In the genomic region with DNA sequence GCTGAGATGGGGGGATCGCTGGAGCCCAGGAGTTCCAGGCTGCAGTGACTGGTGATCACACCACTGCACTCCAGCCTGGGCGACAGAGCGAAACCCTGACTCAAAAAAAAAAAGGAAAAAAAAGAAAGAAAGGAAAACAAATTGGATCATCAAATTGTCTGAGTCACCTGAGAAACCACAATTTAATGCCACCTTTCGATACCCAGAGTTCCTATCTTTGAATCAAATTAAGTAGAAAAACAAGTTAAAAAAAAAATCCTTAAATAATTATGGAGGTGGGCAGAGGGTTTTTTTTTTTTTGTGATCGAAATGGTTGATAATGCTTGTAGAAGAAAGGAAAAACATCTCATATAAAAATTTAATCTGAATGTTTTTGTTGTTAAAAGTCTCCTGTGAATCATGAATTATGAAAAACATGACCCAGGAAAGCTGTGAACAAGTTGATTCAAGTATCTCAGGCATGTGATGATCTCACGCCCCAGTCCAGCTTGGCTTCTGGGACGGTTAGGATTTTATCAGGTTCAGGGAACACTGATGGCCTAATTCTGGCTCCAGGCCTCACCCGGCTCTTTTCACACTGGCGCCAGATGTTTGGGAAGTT, we compare ENCODE assay signal across 13 cellular contexts. TPM values are rescaled to one million over a fixed set of nuclear protein-coding genes. Genes with fewer than 3 reads are reported as not detected.
A peak's percentile ranks its signal among the peaks of the same experiment; 100 is the strongest.
DNase-seq lines count a peak whose midpoint lies in the region; ATAC-seq and TF ChIP-seq lines count a peak whose summit lies in the region.
"Had no signal": no experiment of that assay in that cellular context is flagged by ENCODE, and none has a peak within 500 bp of the region (broad histone marks: within the 10 kb centered on the region; RNA-seq: fewer than 3 reads in every experiment).

No MANE protein-coding gene starts in this region.

- H3K4me3 ChIP-seq in right atrium auricular region (no peak overlapping the region), spleen (no peak overlapping the region)
- H3K4me3 ChIP-seq: adrenal gland had no signal

- peaks cover 0 to 6% of the 10 kb centered on the region in 2 donors for H3K4me1 ChIP-seq in right atrium auricular region
- H3K4me1 ChIP-seq in spleen = peaks cover 0 to 7% (median 0%) of the 10 kb centered on the region in 6 donors
- H3K4me1 ChIP-seq: adrenal gland had no signal

- no peaks in the 10 kb centered on the region for H3K9me3 ChIP-seq in right atrium auricular region
- H3K9me3 ChIP-seq in spleen = no peaks in the 10 kb centered on the region
- H3K9me3 ChIP-seq: adrenal gland had no signal

- TF ChIP-seq CTCF in right atrium auricular region (IDR thresholded peaks at IDR 0.05) = no peak
- no peak for TF ChIP-seq CTCF in spleen (IDR thresholded peaks at IDR 0.05 in 8 of 11, conservative IDR thresholded peaks at IDR 0.05 in 3 of 11)

- H3K27ac ChIP-seq in right atrium auricular region (peak overlapping the region; percentile 11 to 64), spleen (no peak overlapping the region)
- H3K27ac ChIP-seq: adrenal gland had no signal

- H3K27me3 ChIP-seq in right atrium auricular region (no peaks in the 10 kb centered on the region), spleen (replicated peaks in 1 of 7) (no peaks in the 10 kb centered on the region)

- WGBS in spleen, 5 donors = 79 to 94% (median 90%) methylated on average over 9 of the region's 9 CpGs

- DNase-seq in HCEC 1CT = peak; percentile 64
- peak; percentile 79 for DNase-seq in astrocyte of the hippocampus (ENCODE audit: low read depth, low spot score)
- peak; percentile 78 for DNase-seq in right atrium auricular region (ENCODE audit: low spot score)
- peak; percentile 19 for DNase-seq in spleen
- no peak for DNase-seq in left lobe of liver (ENCODE audit: low spot score)
- DNase-seq in activated CD4-positive, alpha-beta T cell treated with anti-CD3 and anti-CD28 coated beads for 1 hour = no peak
- no peak for DNase-seq in cerebellar cortex (ENCODE audit: low spot score)
- DNase-seq: activated CD8-positive, alpha-beta memory T cell treated with anti-CD3 and anti-CD28 coated beads for 24 hours; adrenal gland; DMS79; midbrain; NCI-H524 treated with DMSO at 0.1 percent for 48 hours had no signal

- TF ChIP-seq POLR2A in spleen (IDR thresholded peaks at IDR 0.05) = no peak

- ATAC-seq in left lobe of liver (no peak), HG02884 (IDR thresholded peaks at IDR 0.05; ENCODE audit: unreplicated experiment) (no peak)

- intact Hi-C loops in spleen (cut with DNase I; ENCODE audit: low total_unique reads) = no loop called here

- H3K36me3 ChIP-seq in right atrium auricular region = no peaks in the 10 kb centered on the region
- no peaks in the 10 kb centered on the region for H3K36me3 ChIP-seq in spleen
- H3K36me3 ChIP-seq: adrenal gland had no signal

RNA-seq across cellular contexts. Expression of gene CUX1, which starts 25.3 kb away (rescaled TPM):
- total RNA-seq in right atrium auricular region = 10 to 100 TPM; 71.1 to 94.4 TPM
- 10 to 100 TPM; 57.0 to 95.8 (median 66.6) TPM for total RNA-seq in spleen
- polyA plus RNA-seq in spleen = 10 to 100 TPM in 2 of 3 donors, 1 to 10 TPM in 1; 9.1 to 15.2 (median 12.8) TPM
- total RNA-seq in left lobe of liver = 42.0 TPM

Comparison
In these comparisons a context has a peak if more than half of its experiments do, and no peak if none do; other contexts are left out.
1. DNase-seq: peak in HCEC 1CT (single experiment), astrocyte of the hippocampus (single experiment), right atrium auricular region (single experiment) and spleen (single experiment); none in left lobe of liver (single experiment), activated CD4-positive, alpha-beta T cell treated with anti-CD3 and anti-CD28 coated beads for 1 hour (single experiment) and cerebellar cortex (single experiment).
2. H3K27ac ChIP-seq: peak in right atrium auricular region (2 of 2); none in spleen (0 of 8).